Comparison of ENCODE assay signal across 27 cellular contexts in genomic region chr1:238592586-238592985, GRCh38.
"Had no signal": no experiment of that assay in that cellular context is flagged by ENCODE, and none has a peak within 500 bp of the region (broad histone marks: within the 10 kb centered on the region; RNA-seq: fewer than 3 reads in every experiment).

No MANE protein-coding gene starts in this region.

- H3K27ac ChIP-seq: foreskin keratinocyte, heart left ventricle, neural progenitor cell, spleen, transverse colon had no signal

- FAIRE-seq: bronchial epithelial cell, urothelium cell line had no signal

- H3K4me3 Mint-ChIP-seq: activated B cell treated with CpG ODN at 0.5 μM for 24 hours; activated CD4-positive, alpha-beta T cell treated with anti-CD3 and anti-CD28 coated beads for 36 hours; activated naive CD8-positive, alpha-beta T cell; activated T-cell treated with anti-CD3 and anti-CD28 coated beads, Interleukin-2, amount 50 U/mL, for 72 hours; central memory CD8-positive, alpha-beta T cell; mesothelial cell of epicardium; naive B cell; neural progenitor cell; T-helper 2 cell treated with Interferon-gamma antibody and Interleukin-4, amounts not matched to agents 5 μg/mL and 100 μg/mL, for 36 hours had no signal

- H3K4me3 ChIP-seq: heart left ventricle, neural progenitor cell, spleen, transverse colon had no signal

- H3K9me3 Mint-ChIP-seq: activated B cell treated with CpG ODN at 0.5 μM for 24 hours, mesothelial cell of epicardium had no signal

- H3K9ac ChIP-seq: neural progenitor cell had no signal

- H2AFZ ChIP-seq: neural progenitor cell had no signal

- H3K9me3 ChIP-seq: heart left ventricle, transverse colon had no signal

- H3K36me3 Mint-ChIP-seq: activated naive CD8-positive, alpha-beta T cell; mesothelial cell of epicardium; naive B cell; neural progenitor cell had no signal

- H3K4me1 ChIP-seq: foreskin keratinocyte, heart left ventricle, neural progenitor cell, spleen, transverse colon had no signal

- H3K4me2 ChIP-seq: neural progenitor cell had no signal

- H3K27ac Mint-ChIP-seq: activated B cell treated with CpG ODN at 0.5 μM for 24 hours; activated CD4-positive, alpha-beta T cell treated with anti-CD3 and anti-CD28 coated beads for 36 hours; activated naive CD8-positive, alpha-beta T cell; activated T-cell treated with anti-CD3 and anti-CD28 coated beads, Interleukin-2, amount 50 U/mL, for 72 hours; mesothelial cell of epicardium; naive B cell; neural progenitor cell; T-helper 2 cell treated with Interferon-gamma antibody and Interleukin-4, amounts not matched to agents 5 μg/mL and 100 μg/mL, for 36 hours had no signal

- ATAC-seq: activated CD4-positive, alpha-beta T cell treated with anti-CD3 and anti-CD28 coated beads for 36 hours; activated T-cell treated with anti-CD3 and anti-CD28 coated beads, Interleukin-2, amount 50 U/mL, for 72 hours; foreskin keratinocyte; heart left ventricle; right cardiac atrium had no signal

- H3K27me3 ChIP-seq: foreskin keratinocyte, heart left ventricle, neural progenitor cell, spleen, transverse colon had no signal

- H3K4me1 Mint-ChIP-seq: activated B cell treated with CpG ODN at 0.5 μM for 24 hours; activated CD4-positive, alpha-beta T cell treated with anti-CD3 and anti-CD28 coated beads for 36 hours; central memory CD8-positive, alpha-beta T cell; naive B cell; neural progenitor cell had no signal

- H3K27me3 Mint-ChIP-seq: activated B cell treated with CpG ODN at 0.5 μM for 24 hours; activated CD4-positive, alpha-beta T cell treated with anti-CD3 and anti-CD28 coated beads for 36 hours; activated naive CD8-positive, alpha-beta T cell; central memory CD8-positive, alpha-beta T cell; naive B cell had no signal

- H3K36me3 ChIP-seq: heart left ventricle, neural progenitor cell, spleen, transverse colon had no signal

- DNase-seq: activated B cell treated with CpG ODN at 0.5 μM for 24 hours; activated CD4-positive, alpha-beta T cell treated with anti-CD3 and anti-CD28 coated beads for 36 hours; activated CD4-positive, alpha-beta T cell treated with anti-CD3 and anti-CD28 coated beads, Interleukin-2, amount 50 U/mL, for 4 hours; activated naive CD4-positive, alpha-beta T cell; activated T-cell treated with anti-CD3 and anti-CD28 coated beads for 4 hours; activated T-cell treated with anti-CD3 and anti-CD28 coated beads, Interleukin-2, amount 50 U/mL, for 72 hours; anterior cingulate cortex; dermis blood vessel endothelial cell; effector CD8-positive, alpha-beta T cell; foreskin keratinocyte; heart left ventricle; hypothalamus; mammary epithelial cell; naive B cell; occipital lobe; spleen; stimulated activated naive CD4-positive, alpha-beta T cell treated with Interleukin-2 at 50 U/mL for 16 hours; T-helper 1 cell; transverse colon had no signal
